In genomic region chr2:134657650-134658250, GRCh38 we compare ENCODE assay signal across 9 cellular contexts.
A peak's percentile ranks its signal among the peaks of the same experiment; 100 is the strongest.
DNase-seq lines count a peak whose midpoint lies in the region; ATAC-seq and TF ChIP-seq lines count a peak whose summit lies in the region.
"Had no signal": no experiment of that assay in that cellular context is flagged by ENCODE, and none has a peak within 500 bp of the region (broad histone marks: within the 10 kb centered on the region; RNA-seq: fewer than 3 reads in every experiment).

No MANE protein-coding gene starts in this region.

- no peaks in the 10 kb centered on the region for H3K27me3 Mint-ChIP-seq in activated T-helper 17 cell treated with anti-CD3 and anti-CD28 coated beads, Interleukin-2, amount 50 U/mL, for 72 hours

- H3K27ac Mint-ChIP-seq in activated T-helper 17 cell treated with anti-CD3 and anti-CD28 coated beads, Interleukin-2, amount 50 U/mL, for 72 hours = no peak overlapping the region

- no peak overlapping the region for H3K4me3 Mint-ChIP-seq in activated T-helper 17 cell treated with anti-CD3 and anti-CD28 coated beads, Interleukin-2, amount 50 U/mL, for 72 hours

- DNase-seq in AG10803 (ENCODE audit: low read depth) (no peak), GM12864 (ENCODE audit: low read depth) (no peak), T-helper 9 cell (peak; percentile 44), fibroblast of villous mesenchyme (ENCODE audit: low read depth) (peak; percentile 1), NCI-H774 (lab: John Stamatoyannopoulos, UW) (no peak), cerebellar cortex (ENCODE audit: low spot score) (no peak)
- DNase-seq: effector CD8-positive, alpha-beta T cell had no signal

- TF ChIP-seq CTCF in AG10803 (conservative IDR thresholded peaks at IDR 0.05; ENCODE audit: low read length) (peak; percentile 23), GM12864 (IDR thresholded peaks at IDR 0.05; ENCODE audit: low read depth, low read length, missing control alignments) (peak; percentile 44), fibroblast of villous mesenchyme (IDR thresholded peaks at IDR 0.05; ENCODE audit: insufficient read depth, low read depth, low read length) (peak; percentile 46)

- no peak for ATAC-seq in GM19328 (IDR thresholded peaks at IDR 0.05; ENCODE audit: unreplicated experiment)
- ATAC-seq in activated T-helper 17 cell treated with anti-CD3 and anti-CD28 coated beads, Interleukin-2, amount 50 U/mL, for 72 hours (replicated peaks) = no peak

- no peaks in the 10 kb centered on the region for H3K36me3 Mint-ChIP-seq in activated T-helper 17 cell treated with anti-CD3 and anti-CD28 coated beads, Interleukin-2, amount 50 U/mL, for 72 hours (ENCODE audit: low read depth)

- H3K4me3 ChIP-seq in AG10803 (ENCODE audit: low read length) (no peak overlapping the region), GM12864 (ENCODE audit: low read depth, low read length) (no peak overlapping the region), fibroblast of villous mesenchyme (ENCODE audit: low read depth, low read length) (no peak overlapping the region)

- H3K4me1 Mint-ChIP-seq in activated T-helper 17 cell treated with anti-CD3 and anti-CD28 coated beads, Interleukin-2, amount 50 U/mL, for 72 hours = peaks cover 19% of the 10 kb centered on the region

- H3K9me3 Mint-ChIP-seq in activated T-helper 17 cell treated with anti-CD3 and anti-CD28 coated beads, Interleukin-2, amount 50 U/mL, for 72 hours = no peaks in the 10 kb centered on the region

Comparison
In these comparisons a context has a peak if more than half of its experiments do, and no peak if none do; other contexts are left out.
1. DNase-seq: peak in T-helper 9 cell (single experiment) and fibroblast of villous mesenchyme (single experiment); none in AG10803 (single experiment), GM12864 (single experiment), NCI-H774 (single experiment) and cerebellar cortex (single experiment).
2. Peak in every context shown above with its lines, with median percentiles within 50 percentile points of each other: CTCF ChIP-seq.